Comparison of ENCODE assay signal across 10 cellular contexts in the genomic region with DNA sequence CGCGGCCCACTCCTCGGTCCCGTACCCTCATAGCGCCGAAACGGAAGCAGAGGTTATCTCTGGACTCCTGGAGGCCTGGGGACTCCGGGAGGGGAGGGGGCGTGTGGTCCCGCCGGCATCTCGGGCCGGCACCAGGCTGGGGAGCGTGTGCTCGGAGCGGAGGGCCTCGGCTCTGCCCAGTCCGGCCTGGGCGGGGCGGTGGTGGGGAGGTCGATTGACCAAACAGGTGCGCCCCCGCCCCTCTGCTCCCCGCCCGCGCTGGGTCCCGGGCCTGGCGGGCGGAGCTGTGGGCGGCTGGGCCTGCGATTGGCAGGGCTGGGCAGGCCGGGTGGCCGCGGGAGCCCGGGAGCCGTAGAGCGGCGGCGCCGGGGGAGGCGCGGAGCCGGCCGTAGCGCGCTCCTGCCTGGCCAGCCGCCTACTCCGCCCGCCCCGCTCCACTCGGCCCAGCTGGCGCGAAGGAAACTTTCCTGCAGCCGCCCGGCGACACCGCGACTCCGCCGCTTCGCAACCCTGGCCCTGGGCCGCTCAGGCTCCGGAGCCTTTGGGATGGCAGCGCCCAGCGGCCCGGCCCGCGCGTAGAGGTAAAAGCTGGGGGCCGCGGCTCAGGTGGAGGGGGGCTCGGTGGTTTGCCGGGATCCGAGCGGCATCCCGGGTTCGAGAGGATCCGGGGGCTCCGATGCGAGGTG. TPM values are rescaled to one million over a fixed set of nuclear protein-coding genes. Genes with fewer than 3 reads are reported as not detected.
DNase-seq lines count a peak whose midpoint lies in the region; ATAC-seq and TF ChIP-seq lines count a peak whose summit lies in the region.
"Had no signal": no experiment of that assay in that cellular context is flagged by ENCODE, and none has a peak within 500 bp of the region (broad histone marks: within the 10 kb centered on the region; RNA-seq: fewer than 3 reads in every experiment).

No MANE protein-coding gene starts in this region.

- H3K4me1 ChIP-seq in stomach = peaks cover 25 to 63% (median 49%) of the 10 kb centered on the region in 4 donors

- H3K9me3 ChIP-seq in stomach (no peaks in the 10 kb centered on the region), T-helper 17 cell (ENCODE audit: control insufficient read depth, low read length, poor library complexity, severe bottlenecking) (no peaks in the 10 kb centered on the region)

- CTCF ChIA-PET in MCF 10A (lab: Yijun Ruan, JAX) = interaction anchor here (0.6 to 2.7 kb wide), 6 partner anchors 11 to 120 kb away, joined by 3 to 8 read pairs (median 4); no protein-coding TSS in a partner anchor

- TF ChIP-seq EP300 in stomach (IDR thresholded peaks at IDR 0.05) = no peak

- H3K36me3 Mint-ChIP-seq in MCF 10A (ENCODE audit: insufficient read depth, unreplicated experiment) (no peaks in the 10 kb centered on the region), T-helper 17 cell (ENCODE audit: low read depth) (peaks cover 2% of the 10 kb centered on the region)

- H3K27ac ChIP-seq in stomach = peak overlapping the region; percentile 89 to 98 (median 92)
- H3K27ac ChIP-seq: SK-N-MC had no signal

- peak overlapping the region; percentile 59 to 73 (median 70) for H3K4me3 ChIP-seq in stomach
- H3K4me3 ChIP-seq: SK-N-MC had no signal

- TF ChIP-seq CTCF in MCF 10A (IDR thresholded peaks at IDR 0.05; ENCODE audit: unreplicated experiment) (no peak), stomach (IDR thresholded peaks at IDR 0.05) (no peak)

- BruUV-seq in MCF 10A (replicated peaks; lab: Mats Ljungman, UMichigan) = no TSS peak

- DNase-seq in NCI-H2029 (lab: John Stamatoyannopoulos, UW) = peak; percentile 29
- DNase-seq in NCI-H2029 treated with DMSO at 0.1 percent for 48 hours (lab: John Stamatoyannopoulos, UW) = no peak
- peak; percentile 47 for DNase-seq in MCF 10A (ENCODE audit: unreplicated experiment)
- DNase-seq in iris pigment epithelial cell (ENCODE audit: low read depth) = peak; percentile 23
- peak; percentile 92 for DNase-seq in stomach
- DNase-seq in T-helper 17 cell = no peak
- DNase-seq in NCI-H1092 treated with DMSO at 0.1 percent for 48 hours (lab: John Stamatoyannopoulos, UW) = no peak
- no peak for DNase-seq in activated naive CD4-positive, alpha-beta T cell treated with anti-CD3 and anti-CD28 coated beads, Interleukin-2, amount 50 U/mL, for 16 hours
- DNase-seq: CD4-positive, CD25-positive, alpha-beta regulatory T cell had no signal

- H3K4me3 Mint-ChIP-seq in MCF 10A (ENCODE audit: unreplicated experiment) (peak overlapping the region; percentile 57), T-helper 17 cell (no peak overlapping the region)
- H3K4me3 Mint-ChIP-seq: CD4-positive, CD25-positive, alpha-beta regulatory T cell had no signal

- no peak for ATAC-seq in T-helper 17 cell

- H3K27ac Mint-ChIP-seq in MCF 10A (ENCODE audit: low read depth, unreplicated experiment) = no peak overlapping the region
- no peak overlapping the region for H3K27ac Mint-ChIP-seq in T-helper 17 cell
- H3K27ac Mint-ChIP-seq: CD4-positive, CD25-positive, alpha-beta regulatory T cell had no signal

- H3K27me3 Mint-ChIP-seq in MCF 10A (ENCODE audit: insufficient read depth, unreplicated experiment) (peaks cover 11% of the 10 kb centered on the region), T-helper 17 cell (peaks cover 71% of the 10 kb centered on the region)

- H3K36me3 ChIP-seq in stomach = no peaks in the 10 kb centered on the region

- peaks cover 6% of the 10 kb centered on the region for H3K9me3 Mint-ChIP-seq in MCF 10A (ENCODE audit: unreplicated experiment)

- intact Hi-C loops in MCF 10A (cut with micrococcal nuclease) = no loop called here
- intact Hi-C loops in stomach (cut with DNase I; ENCODE audit: low total_unique reads) = no loop called here

- 0 to 3% (median 1%) methylated on average over 45 to 80 of the region's 80 CpGs for WGBS in stomach, 5 donors

- peaks cover 0 to 25% (median 7%) of the 10 kb centered on the region in 3 donors for H3K27me3 ChIP-seq in stomach

- no peak for TF ChIP-seq POLR2A in stomach (IDR thresholded peaks at IDR 0.05)

- POLR2A ChIA-PET in MCF 10A (lab: Yijun Ruan, JAX) = interaction anchor here (0.7 to 2.2 kb wide), 2 partner anchors 10 to 160 kb away, joined by 4 to 17 read pairs; no protein-coding TSS in a partner anchor

- H3K4me1 Mint-ChIP-seq in MCF 10A (ENCODE audit: insufficient read depth, unreplicated experiment) (peaks cover 11% of the 10 kb centered on the region), T-helper 17 cell (peaks cover 4% of the 10 kb centered on the region)
- H3K4me1 Mint-ChIP-seq: CD4-positive, CD25-positive, alpha-beta regulatory T cell had no signal

RNA-seq across cellular contexts. Expression of a gene that starts 52.1 kb away (rescaled TPM):
- total RNA-seq in MCF 10A (2022) (15.5 and 17.0 TPM in 2 replicates), stomach (100 to 1,000 TPM in 1 of 5 donors, 10 to 100 TPM in 4; 32.1 to 303 (median 63.6) TPM), T-helper 17 cell (not detected)
- polyA plus RNA-seq in stomach = 10 to 100 TPM; 17.5 to 27.6 (median 25.5) TPM
- total RNA-seq: CD4-positive, CD25-positive, alpha-beta regulatory T cell had no signal
- polyA plus RNA-seq: CD4-positive, CD25-positive, alpha-beta regulatory T cell had no signal

Comparison
In these comparisons a context has a peak if more than half of its experiments do, and no peak if none do; other contexts are left out.
1. DNase-seq: peak in NCI-H2029 (single experiment), MCF 10A (single experiment), iris pigment epithelial cell (single experiment) and stomach (single experiment); none in NCI-H2029 treated with DMSO at 0.1 percent for 48 hours (single experiment), T-helper 17 cell (0 of 3), NCI-H1092 treated with DMSO at 0.1 percent for 48 hours (single experiment) and activated naive CD4-positive, alpha-beta T cell treated with anti-CD3 and anti-CD28 coated beads, Interleukin-2, amount 50 U/mL, for 16 hours (single experiment).
2. RNA of a gene that starts 52.1 kb away (total RNA-seq): 32.1 to 303 TPM in stomach and 15.5 to 17.0 TPM in MCF 10A; not detected in T-helper 17 cell; every median in the first group is over 10 times any median in the second.